In the genomic region with DNA sequence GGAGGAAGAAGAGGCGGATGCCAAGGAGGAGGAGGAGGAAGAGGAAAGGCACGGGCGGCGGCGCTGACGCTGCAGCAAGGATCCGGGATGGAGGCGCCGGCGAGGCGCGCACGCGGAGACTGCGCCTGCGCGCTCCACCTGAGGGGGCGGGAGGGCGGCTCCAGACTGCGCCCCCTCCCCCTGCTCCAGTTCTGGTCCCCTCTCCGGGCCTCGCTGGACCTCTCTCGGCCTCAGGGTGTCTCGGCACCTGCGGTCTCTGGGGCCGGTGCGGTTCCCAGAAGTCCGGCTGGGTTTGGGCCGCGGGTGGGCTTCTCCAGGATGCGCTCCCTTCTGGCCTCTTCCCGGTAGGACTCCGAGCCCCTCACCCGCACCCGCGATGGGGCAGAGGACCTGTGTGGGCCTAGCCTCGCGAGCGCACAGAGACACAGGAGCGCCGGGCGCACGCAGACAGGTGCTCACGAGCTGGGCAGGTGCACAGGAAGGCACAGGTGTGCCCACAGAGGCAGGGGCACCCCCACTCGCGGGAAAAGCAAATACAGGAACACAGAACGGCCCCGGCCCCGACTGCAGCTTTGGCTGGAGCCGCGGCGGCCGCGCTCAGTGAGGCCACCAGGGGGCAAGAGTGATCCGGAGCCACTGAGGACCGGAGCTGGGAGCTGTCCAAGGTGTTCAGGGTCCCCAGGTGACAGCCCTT, we compare ENCODE assay signal across 8 cellular contexts. TPM values are rescaled to one million over a fixed set of nuclear protein-coding genes. Genes with fewer than 3 reads are reported as not detected.
DNase-seq lines count a peak whose midpoint lies in the region; ATAC-seq and TF ChIP-seq lines count a peak whose summit lies in the region.

A gene with protein sequence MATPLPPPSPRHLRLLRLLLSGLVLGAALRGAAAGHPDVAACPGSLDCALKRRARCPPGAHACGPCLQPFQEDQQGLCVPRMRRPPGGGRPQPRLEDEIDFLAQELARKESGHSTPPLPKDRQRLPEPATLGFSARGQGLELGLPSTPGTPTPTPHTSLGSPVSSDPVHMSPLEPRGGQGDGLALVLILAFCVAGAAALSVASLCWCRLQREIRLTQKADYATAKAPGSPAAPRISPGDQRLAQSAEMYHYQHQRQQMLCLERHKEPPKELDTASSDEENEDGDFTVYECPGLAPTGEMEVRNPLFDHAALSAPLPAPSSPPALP (minus strand): TSS at position 84 of the 694 bp plus-strand sequence. CDS start 188 bp downstream, outside the sequence.

- H3K27ac Mint-ChIP-seq in CD8-positive, alpha-beta T cell: no peak within 1 kb of the TSS
- H3K27ac Mint-ChIP-seq in mesothelial cell of epicardium: no peak within 1 kb of the TSS

- H3K9me3 Mint-ChIP-seq in CD8-positive, alpha-beta T cell: no peaks in the 10 kb centered on the region
- H3K9me3 Mint-ChIP-seq in mesothelial cell of epicardium: no peaks in the 10 kb centered on the region

- TF ChIP-seq CTCF in CD8-positive, alpha-beta T cell (IDR thresholded peaks at IDR 0.05): peak; percentile 84
- TF ChIP-seq CTCF in mesothelial cell of epicardium (IDR thresholded peaks at IDR 0.05; ENCODE audit: unreplicated experiment): peak; percentile 92

- no peaks in the 10 kb centered on the region for H3K36me3 Mint-ChIP-seq in CD8-positive, alpha-beta T cell
- H3K36me3 Mint-ChIP-seq in mesothelial cell of epicardium: no peaks in the 10 kb centered on the region

- no peak within 1 kb of the TSS for H3K27ac ChIP-seq in CD8-positive, alpha-beta T cell (ENCODE audit: low read depth, low read length)

- POLR2A ChIA-PET in CD8-positive, alpha-beta T cell (lab: Charles Lee): interaction anchor here (0.7 to 1.3 kb wide), 3 partner anchors 17 to 93 kb away, joined by 3 to 5 read pairs (median 4); a partner anchor contains a TSS

- H3K36me3 ChIP-seq in CD8-positive, alpha-beta T cell (ENCODE audit: insufficient read depth, low read length): no peaks in the 10 kb centered on the region

- peaks cover 16% of the 10 kb centered on the region for H3K4me1 Mint-ChIP-seq in CD8-positive, alpha-beta T cell (ENCODE audit: low read depth)
- peaks cover 5% of the 10 kb centered on the region for H3K4me1 Mint-ChIP-seq in mesothelial cell of epicardium

- peak within 1 kb of the TSS; percentile 68 for H3K4me3 Mint-ChIP-seq in CD8-positive, alpha-beta T cell
- peak within 1 kb of the TSS; percentile 76 for H3K4me3 Mint-ChIP-seq in mesothelial cell of epicardium

- ATAC-seq in CD8-positive, alpha-beta T cell: peak; percentile 87
- ATAC-seq in HG03439 (IDR thresholded peaks at IDR 0.05; ENCODE audit: unreplicated experiment): peak; percentile 54
- ATAC-seq in HG02884 (IDR thresholded peaks at IDR 0.05; ENCODE audit: unreplicated experiment): no peak

- peaks cover 26% of the 10 kb centered on the region for H3K27me3 Mint-ChIP-seq in CD8-positive, alpha-beta T cell (ENCODE audit: low read depth)
- peaks cover 67% of the 10 kb centered on the region for H3K27me3 Mint-ChIP-seq in mesothelial cell of epicardium (ENCODE audit: low read depth)

- peaks cover 29% of the 10 kb centered on the region for H3K4me1 ChIP-seq in CD8-positive, alpha-beta T cell (ENCODE audit: insufficient read depth, low read length)

- CTCF ChIA-PET in CD8-positive, alpha-beta T cell (lab: Charles Lee): interaction anchor here (0.9 to 4.4 kb wide), 22 partner anchors 9 to 269 kb away, joined by 3 to 103 read pairs (median 4); a partner anchor contains a TSS

- intact Hi-C loops in CD8-positive, alpha-beta T cell (cut with DNase I, micrococcal nuclease): loop anchor here (1.0 kb wide), 1 partner anchor 21 kb away; no protein-coding TSS in a partner anchor

- in situ Hi-C loops in endometrial microvascular endothelial cells (cut with HindIII; ENCODE audit: inconsistent ontology term, low pct_unique_long_range_greater_than_20kb, low sequenced_read_pairs): no loop called here

- peak within 1 kb of the TSS; percentile 45 for H3K4me3 ChIP-seq in CD8-positive, alpha-beta T cell (ENCODE audit: low read depth, low read length)

- peaks cover 44% of the 10 kb centered on the region for H3K27me3 ChIP-seq in CD8-positive, alpha-beta T cell (ENCODE audit: insufficient read depth, low read length)

- DNase-seq in CD8-positive, alpha-beta T cell: peak; percentile 64 to 87 (median 76)
- DNase-seq in NOMO-1 (lab: John Stamatoyannopoulos, UW; ENCODE audit: unreplicated experiment in 2 of 2): peak; percentile 70 to 79
- peak; percentile 92 for DNase-seq in activated CD8-positive, alpha-beta memory T cell treated with anti-CD3 and anti-CD28 coated beads, Interleukin-2, amount 50 U/mL, for 48 hours
- peak; percentile 70 to 92 for DNase-seq in mesothelial cell of epicardium (ENCODE audit: low spot score in 2 of 2, unreplicated experiment in 2 of 2)
- DNase-seq in stimulated activated CD8-positive, alpha-beta memory T cell treated with anti-CD3 and anti-CD28 coated beads, Interleukin-15, amount 100 ng/mL, for 1 hour (ENCODE audit: low read depth): peak; percentile 60

- no peaks in the 10 kb centered on the region for H3K9me3 ChIP-seq in CD8-positive, alpha-beta T cell (ENCODE audit: low read length)

RNA-seq across cellular contexts. Expression of the gene that starts here (rescaled TPM):
- 10 to 100 TPM; 29.7 to 29.8 TPM for total RNA-seq in CD8-positive, alpha-beta T cell
- 65.7 TPM for total RNA-seq in endometrial microvascular endothelial cells (ENCODE audit: inconsistent ontology term)
- 75.8 to 84.0 TPM (median 77.9 TPM) in 3 replicates for total RNA-seq in mesothelial cell of epicardium
